In genomic region chr5:122985954-122986721, GRCh38 we compare ENCODE assay signal across 1 cellular context.
TF ChIP-seq lines count a peak whose summit lies in the region.

No MANE protein-coding gene starts in this region.

TF ChIP-seq in GM12878, 131 proteins besides CTCF, POLR2A, EP300 and RAD21 (continued from another document):
- TF ChIP-seq, protein P1, sequence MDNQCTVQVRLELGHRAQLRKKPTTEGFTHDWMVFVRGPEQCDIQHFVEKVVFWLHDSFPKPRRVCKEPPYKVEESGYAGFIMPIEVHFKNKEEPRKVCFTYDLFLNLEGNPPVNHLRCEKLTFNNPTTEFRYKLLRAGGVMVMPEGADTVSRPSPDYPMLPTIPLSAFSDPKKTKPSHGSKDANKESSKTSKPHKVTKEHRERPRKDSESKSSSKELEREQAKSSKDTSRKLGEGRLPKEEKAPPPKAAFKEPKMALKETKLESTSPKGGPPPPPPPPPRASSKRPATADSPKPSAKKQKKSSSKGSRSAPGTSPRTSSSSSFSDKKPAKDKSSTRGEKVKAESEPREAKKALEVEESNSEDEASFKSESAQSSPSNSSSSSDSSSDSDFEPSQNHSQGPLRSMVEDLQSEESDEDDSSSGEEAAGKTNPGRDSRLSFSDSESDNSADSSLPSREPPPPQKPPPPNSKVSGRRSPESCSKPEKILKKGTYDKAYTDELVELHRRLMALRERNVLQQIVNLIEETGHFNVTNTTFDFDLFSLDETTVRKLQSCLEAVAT (IDR thresholded peaks at IDR 0.05), result no peak
- TF ChIP-seq BCL3 (IDR thresholded peaks at IDR 0.05; ENCODE audit: borderline replicate concordance, insufficient read depth, low read depth, low read length, poor library complexity, severe bottlenecking), result no peak
- TF ChIP-seq POLR2AphosphoS5 (IDR thresholded peaks at IDR 0.05; ENCODE audit: low read length), result no peak
- no peak for TF ChIP-seq SP1 (IDR thresholded peaks at IDR 0.05; ENCODE audit: low read depth, low read length)
- no peak for TF ChIP-seq EZH2 (IDR thresholded peaks at IDR 0.05; ENCODE audit: borderline replicate concordance, control insufficient read depth, low read depth, low read length)
- no peak for TF ChIP-seq ZNF687 (IDR thresholded peaks at IDR 0.05)
- TF ChIP-seq, protein P2, sequence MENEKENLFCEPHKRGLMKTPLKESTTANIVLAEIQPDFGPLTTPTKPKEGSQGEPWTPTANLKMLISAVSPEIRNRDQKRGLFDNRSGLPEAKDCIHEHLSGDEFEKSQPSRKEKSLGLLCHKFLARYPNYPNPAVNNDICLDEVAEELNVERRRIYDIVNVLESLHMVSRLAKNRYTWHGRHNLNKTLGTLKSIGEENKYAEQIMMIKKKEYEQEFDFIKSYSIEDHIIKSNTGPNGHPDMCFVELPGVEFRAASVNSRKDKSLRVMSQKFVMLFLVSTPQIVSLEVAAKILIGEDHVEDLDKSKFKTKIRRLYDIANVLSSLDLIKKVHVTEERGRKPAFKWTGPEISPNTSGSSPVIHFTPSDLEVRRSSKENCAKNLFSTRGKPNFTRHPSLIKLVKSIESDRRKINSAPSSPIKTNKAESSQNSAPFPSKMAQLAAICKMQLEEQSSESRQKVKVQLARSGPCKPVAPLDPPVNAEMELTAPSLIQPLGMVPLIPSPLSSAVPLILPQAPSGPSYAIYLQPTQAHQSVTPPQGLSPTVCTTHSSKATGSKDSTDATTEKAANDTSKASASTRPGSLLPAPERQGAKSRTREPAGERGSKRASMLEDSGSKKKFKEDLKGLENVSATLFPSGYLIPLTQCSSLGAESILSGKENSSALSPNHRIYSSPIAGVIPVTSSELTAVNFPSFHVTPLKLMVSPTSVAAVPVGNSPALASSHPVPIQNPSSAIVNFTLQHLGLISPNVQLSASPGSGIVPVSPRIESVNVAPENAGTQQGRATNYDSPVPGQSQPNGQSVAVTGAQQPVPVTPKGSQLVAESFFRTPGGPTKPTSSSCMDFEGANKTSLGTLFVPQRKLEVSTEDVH (IDR thresholded peaks at IDR 0.05; ENCODE audit: low read depth, partially characterized antibody), result no peak
- no peak for TF ChIP-seq ZSCAN29 (IDR thresholded peaks at IDR 0.05)
- TF ChIP-seq, protein P3, sequence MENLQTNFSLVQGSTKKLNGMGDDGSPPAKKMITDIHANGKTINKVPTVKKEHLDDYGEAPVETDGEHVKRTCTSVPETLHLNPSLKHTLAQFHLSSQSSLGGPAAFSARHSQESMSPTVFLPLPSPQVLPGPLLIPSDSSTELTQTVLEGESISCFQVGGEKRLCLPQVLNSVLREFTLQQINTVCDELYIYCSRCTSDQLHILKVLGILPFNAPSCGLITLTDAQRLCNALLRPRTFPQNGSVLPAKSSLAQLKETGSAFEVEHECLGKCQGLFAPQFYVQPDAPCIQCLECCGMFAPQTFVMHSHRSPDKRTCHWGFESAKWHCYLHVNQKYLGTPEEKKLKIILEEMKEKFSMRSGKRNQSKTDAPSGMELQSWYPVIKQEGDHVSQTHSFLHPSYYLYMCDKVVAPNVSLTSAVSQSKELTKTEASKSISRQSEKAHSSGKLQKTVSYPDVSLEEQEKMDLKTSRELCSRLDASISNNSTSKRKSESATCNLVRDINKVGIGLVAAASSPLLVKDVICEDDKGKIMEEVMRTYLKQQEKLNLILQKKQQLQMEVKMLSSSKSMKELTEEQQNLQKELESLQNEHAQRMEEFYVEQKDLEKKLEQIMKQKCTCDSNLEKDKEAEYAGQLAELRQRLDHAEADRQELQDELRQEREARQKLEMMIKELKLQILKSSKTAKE (IDR thresholded peaks at IDR 0.05; ENCODE audit: low read depth, poor library complexity, severe bottlenecking), result no peak
- TF ChIP-seq TCF3 (IDR thresholded peaks at IDR 0.05; ENCODE audit: borderline replicate concordance, insufficient read depth, low read depth, low read length), result no peak
- 0 out of 2 replicates have a peak, but pooled peaks have one; percentile 53 for TF ChIP-seq CBX5 (IDR thresholded peaks at IDR 0.05; ENCODE audit: low read depth)
- no peak for TF ChIP-seq NR2C1 (IDR thresholded peaks at IDR 0.05)
- no peak for TF ChIP-seq KLF5 (IDR thresholded peaks at IDR 0.05; ENCODE audit: partially characterized antibody)
- TF ChIP-seq ZNF384 (IDR thresholded peaks at IDR 0.05; ENCODE audit: borderline replicate concordance, low read depth, low read length), result no peak
- no peak for TF ChIP-seq CREM (IDR thresholded peaks at IDR 0.05; ENCODE audit: low read depth)
- TF ChIP-seq RELA (IDR thresholded peaks at IDR 0.05; ENCODE audit: borderline replicate concordance, partially characterized antibody), result no peak
- no peak for TF ChIP-seq HCFC1 (IDR thresholded peaks at IDR 0.05; ENCODE audit: low read length)
- TF ChIP-seq SREBF1 (IDR thresholded peaks at IDR 0.05; ENCODE audit: low read length), result no peak
- no peak for TF ChIP-seq CHD1 (IDR thresholded peaks at IDR 0.05; ENCODE audit: low read depth, low read length)
- TF ChIP-seq, protein P4, sequence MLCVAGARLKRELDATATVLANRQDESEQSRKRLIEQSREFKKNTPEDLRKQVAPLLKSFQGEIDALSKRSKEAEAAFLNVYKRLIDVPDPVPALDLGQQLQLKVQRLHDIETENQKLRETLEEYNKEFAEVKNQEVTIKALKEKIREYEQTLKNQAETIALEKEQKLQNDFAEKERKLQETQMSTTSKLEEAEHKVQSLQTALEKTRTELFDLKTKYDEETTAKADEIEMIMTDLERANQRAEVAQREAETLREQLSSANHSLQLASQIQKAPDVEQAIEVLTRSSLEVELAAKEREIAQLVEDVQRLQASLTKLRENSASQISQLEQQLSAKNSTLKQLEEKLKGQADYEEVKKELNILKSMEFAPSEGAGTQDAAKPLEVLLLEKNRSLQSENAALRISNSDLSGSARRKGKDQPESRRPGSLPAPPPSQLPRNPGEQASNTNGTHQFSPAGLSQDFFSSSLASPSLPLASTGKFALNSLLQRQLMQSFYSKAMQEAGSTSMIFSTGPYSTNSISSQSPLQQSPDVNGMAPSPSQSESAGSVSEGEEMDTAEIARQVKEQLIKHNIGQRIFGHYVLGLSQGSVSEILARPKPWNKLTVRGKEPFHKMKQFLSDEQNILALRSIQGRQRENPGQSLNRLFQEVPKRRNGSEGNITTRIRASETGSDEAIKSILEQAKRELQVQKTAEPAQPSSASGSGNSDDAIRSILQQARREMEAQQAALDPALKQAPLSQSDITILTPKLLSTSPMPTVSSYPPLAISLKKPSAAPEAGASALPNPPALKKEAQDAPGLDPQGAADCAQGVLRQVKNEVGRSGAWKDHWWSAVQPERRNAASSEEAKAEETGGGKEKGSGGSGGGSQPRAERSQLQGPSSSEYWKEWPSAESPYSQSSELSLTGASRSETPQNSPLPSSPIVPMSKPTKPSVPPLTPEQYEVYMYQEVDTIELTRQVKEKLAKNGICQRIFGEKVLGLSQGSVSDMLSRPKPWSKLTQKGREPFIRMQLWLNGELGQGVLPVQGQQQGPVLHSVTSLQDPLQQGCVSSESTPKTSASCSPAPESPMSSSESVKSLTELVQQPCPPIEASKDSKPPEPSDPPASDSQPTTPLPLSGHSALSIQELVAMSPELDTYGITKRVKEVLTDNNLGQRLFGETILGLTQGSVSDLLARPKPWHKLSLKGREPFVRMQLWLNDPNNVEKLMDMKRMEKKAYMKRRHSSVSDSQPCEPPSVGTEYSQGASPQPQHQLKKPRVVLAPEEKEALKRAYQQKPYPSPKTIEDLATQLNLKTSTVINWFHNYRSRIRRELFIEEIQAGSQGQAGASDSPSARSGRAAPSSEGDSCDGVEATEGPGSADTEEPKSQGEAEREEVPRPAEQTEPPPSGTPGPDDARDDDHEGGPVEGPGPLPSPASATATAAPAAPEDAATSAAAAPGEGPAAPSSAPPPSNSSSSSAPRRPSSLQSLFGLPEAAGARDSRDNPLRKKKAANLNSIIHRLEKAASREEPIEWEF (IDR thresholded peaks at IDR 0.05; ENCODE audit: insufficient replicate concordance, low read depth, low read length), result no peak
- no peak for TF ChIP-seq SMARCA5 (IDR thresholded peaks at IDR 0.05)
- TF ChIP-seq BACH1 (IDR thresholded peaks at IDR 0.05; ENCODE audit: borderline replicate concordance), result no peak
- TF ChIP-seq EED (IDR thresholded peaks at IDR 0.05; ENCODE audit: low read depth), result 0 out of 2 replicates have a peak, but pooled peaks have one; percentile 20
- TF ChIP-seq BMI1 (IDR thresholded peaks at IDR 0.05; ENCODE audit: borderline replicate concordance), result no peak
- TF ChIP-seq PAX8 (IDR thresholded peaks at IDR 0.05), result no peak
- no peak for TF ChIP-seq IKZF1 (conservative IDR thresholded peaks at IDR 0.05)
- TF ChIP-seq RCOR1 (conservative IDR thresholded peaks at IDR 0.05; ENCODE audit: low read depth, low read length), result no peak
- no peak for TF ChIP-seq MXI1 (IDR thresholded peaks at IDR 0.05; ENCODE audit: low read depth, low read length)
- TF ChIP-seq EGR1 (IDR thresholded peaks at IDR 0.05; ENCODE audit: borderline replicate concordance in 1 of 2, low read depth in 2 of 2, low read length in 2 of 2), result no peak
- no peak for TF ChIP-seq PML (IDR thresholded peaks at IDR 0.05; ENCODE audit: low read length)
- no peak for TF ChIP-seq ESRRA (IDR thresholded peaks at IDR 0.05; ENCODE audit: low read length)
- no peak for TF ChIP-seq TCF12 (IDR thresholded peaks at IDR 0.05; ENCODE audit: low read depth, low read length)
- 0 out of 2 replicates have a peak, but pooled peaks have one; percentile 58 for TF ChIP-seq IRF4 (IDR thresholded peaks at IDR 0.05; ENCODE audit: low read depth, low read length)
- TF ChIP-seq, protein P5, sequence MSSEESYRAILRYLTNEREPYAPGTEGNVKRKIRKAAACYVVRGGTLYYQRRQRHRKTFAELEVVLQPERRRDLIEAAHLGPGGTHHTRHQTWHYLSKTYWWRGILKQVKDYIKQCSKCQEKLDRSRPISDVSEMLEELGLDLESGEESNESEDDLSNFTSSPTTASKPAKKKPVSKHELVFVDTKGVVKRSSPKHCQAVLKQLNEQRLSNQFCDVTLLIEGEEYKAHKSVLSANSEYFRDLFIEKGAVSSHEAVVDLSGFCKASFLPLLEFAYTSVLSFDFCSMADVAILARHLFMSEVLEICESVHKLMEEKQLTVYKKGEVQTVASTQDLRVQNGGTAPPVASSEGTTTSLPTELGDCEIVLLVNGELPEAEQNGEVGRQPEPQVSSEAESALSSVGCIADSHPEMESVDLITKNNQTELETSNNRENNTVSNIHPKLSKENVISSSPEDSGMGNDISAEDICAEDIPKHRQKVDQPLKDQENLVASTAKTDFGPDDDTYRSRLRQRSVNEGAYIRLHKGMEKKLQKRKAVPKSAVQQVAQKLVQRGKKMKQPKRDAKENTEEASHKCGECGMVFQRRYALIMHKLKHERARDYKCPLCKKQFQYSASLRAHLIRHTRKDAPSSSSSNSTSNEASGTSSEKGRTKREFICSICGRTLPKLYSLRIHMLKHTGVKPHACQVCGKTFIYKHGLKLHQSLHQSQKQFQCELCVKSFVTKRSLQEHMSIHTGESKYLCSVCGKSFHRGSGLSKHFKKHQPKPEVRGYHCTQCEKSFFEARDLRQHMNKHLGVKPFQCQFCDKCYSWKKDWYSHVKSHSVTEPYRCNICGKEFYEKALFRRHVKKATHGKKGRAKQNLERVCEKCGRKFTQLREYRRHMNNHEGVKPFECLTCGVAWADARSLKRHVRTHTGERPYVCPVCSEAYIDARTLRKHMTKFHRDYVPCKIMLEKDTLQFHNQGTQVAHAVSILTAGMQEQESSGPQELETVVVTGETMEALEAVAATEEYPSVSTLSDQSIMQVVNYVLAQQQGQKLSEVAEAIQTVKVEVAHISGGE (CRISPR knock-in tag; IDR thresholded peaks at IDR 0.05), result no peak
- no peak for TF ChIP-seq ZNF622 (IDR thresholded peaks at IDR 0.05)
- TF ChIP-seq, protein P6, sequence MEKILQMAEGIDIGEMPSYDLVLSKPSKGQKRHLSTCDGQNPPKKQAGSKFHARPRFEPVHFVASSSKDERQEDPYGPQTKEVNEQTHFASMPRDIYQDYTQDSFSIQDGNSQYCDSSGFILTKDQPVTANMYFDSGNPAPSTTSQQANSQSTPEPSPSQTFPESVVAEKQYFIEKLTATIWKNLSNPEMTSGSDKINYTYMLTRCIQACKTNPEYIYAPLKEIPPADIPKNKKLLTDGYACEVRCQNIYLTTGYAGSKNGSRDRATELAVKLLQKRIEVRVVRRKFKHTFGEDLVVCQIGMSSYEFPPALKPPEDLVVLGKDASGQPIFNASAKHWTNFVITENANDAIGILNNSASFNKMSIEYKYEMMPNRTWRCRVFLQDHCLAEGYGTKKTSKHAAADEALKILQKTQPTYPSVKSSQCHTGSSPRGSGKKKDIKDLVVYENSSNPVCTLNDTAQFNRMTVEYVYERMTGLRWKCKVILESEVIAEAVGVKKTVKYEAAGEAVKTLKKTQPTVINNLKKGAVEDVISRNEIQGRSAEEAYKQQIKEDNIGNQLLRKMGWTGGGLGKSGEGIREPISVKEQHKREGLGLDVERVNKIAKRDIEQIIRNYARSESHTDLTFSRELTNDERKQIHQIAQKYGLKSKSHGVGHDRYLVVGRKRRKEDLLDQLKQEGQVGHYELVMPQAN (conservative IDR thresholded peaks at IDR 0.05), result no peak
- TF ChIP-seq JUNB (IDR thresholded peaks at IDR 0.05), result no peak
- TF ChIP-seq CBFB (IDR thresholded peaks at IDR 0.05; ENCODE audit: low read depth), result no peak
TF ChIP-seq in GM12878: peak in this region for 12.
